1 cellular context compared by ENCODE assay signal in genomic region chr18:3655637-3656050, GRCh38.
TF ChIP-seq lines count a peak whose summit lies in the region.

No MANE protein-coding gene starts in this region.

TF ChIP-seq in A549, 52 proteins besides CTCF, POLR2A, EP300 and RAD21 (continued from another document):
- TF ChIP-seq CEBPB (IDR thresholded peaks at IDR 0.05) = no peak
